Comparison of ENCODE assay signal across 8 cellular contexts in genomic region chr6:16238057-16238657, GRCh38. TPM values are rescaled to one million over a fixed set of nuclear protein-coding genes. Genes with fewer than 3 reads are reported as not detected.
A peak's percentile ranks its signal among the peaks of the same experiment; 100 is the strongest.
DNase-seq lines count a peak whose midpoint lies in the region; ATAC-seq and TF ChIP-seq lines count a peak whose summit lies in the region.

Gene GMPR (plus strand): TSS chr6:16238587. CDS start chr6:16238694, 107 bp downstream.

- no peak within 1 kb of the TSS for H3K27ac ChIP-seq in CD4-positive, alpha-beta T cell (ENCODE audit: low read depth, low read length)
- H3K27ac ChIP-seq in IMR-90 (ENCODE audit: insufficient read depth, low read length) (no peak within 1 kb of the TSS; the same call in 1 of the 2 replicates), body of pancreas (peak within 1 kb of the TSS; percentile 45 to 79 (median 68)), iPS-18a (ENCODE audit: low read length) (no peak within 1 kb of the TSS)

- no peaks in the 10 kb centered on the region for H3K9me1 ChIP-seq in IMR-90 (ENCODE audit: insufficient read depth, low read length)

- no peak within 1 kb of the TSS; the same call in 1 of the 2 replicates for H4K5ac ChIP-seq in IMR-90 (ENCODE audit: low read depth, low read length)

- peak within 1 kb of the TSS; percentile 51; the same call in 1 of the 2 replicates for H3K14ac ChIP-seq in IMR-90 (replicated peaks; ENCODE audit: low read depth, low read length)

- H2AK5ac ChIP-seq in IMR-90 (ENCODE audit: low read depth, low read length): peak within 1 kb of the TSS; percentile 8; the same call in 1 of the 2 replicates

- peak within 1 kb of the TSS; percentile 62 for H2BK120ac ChIP-seq in IMR-90 (ENCODE audit: low read depth, low read length)

- POLR2A ChIA-PET in CD4-positive, alpha-beta T cell (lab: Charles Lee): no interaction called here
- POLR2A ChIA-PET in IMR-90 (lab: Charles Lee; ENCODE audit: unreplicated experiment): no interaction called here

- TF ChIP-seq CTCF in CD4-positive, alpha-beta T cell (IDR thresholded peaks at IDR 0.05): no peak
- TF ChIP-seq CTCF in IMR-90 (conservative IDR thresholded peaks at IDR 0.05; ENCODE audit: low read depth, low read length) (no peak), body of pancreas (IDR thresholded peaks at IDR 0.05) (no peak)

- H2BK20ac ChIP-seq in IMR-90 (ENCODE audit: low read depth, low read length): 0 out of 2 replicates have a peak within 1 kb of the TSS, but pooled peaks have one; percentile 4

- H3K18ac ChIP-seq in IMR-90 (ENCODE audit: low read depth, low read length): no peak within 1 kb of the TSS; the same call in 1 of the 2 replicates

- intact Hi-C loops in CD4-positive, alpha-beta T cell (cut with DNase I, micrococcal nuclease): no loop called here
- intact Hi-C loops in IMR-90 (cut with micrococcal nuclease) (no loop called here), body of pancreas (cut with DNase I) (no loop called here)

- H3K79me1 ChIP-seq in IMR-90 (ENCODE audit: low read depth in 1 of 2, low read length in 2 of 2): no peaks in the 10 kb centered on the region

- H3K56ac ChIP-seq in IMR-90 (ENCODE audit: extremely low read depth, insufficient read depth, low read length): peak within 1 kb of the TSS; percentile 8; the same call in 1 of the 2 replicates

- no peaks in the 10 kb centered on the region for H3K36me3 Mint-ChIP-seq in CD4-positive, alpha-beta T cell (ENCODE audit: low read depth)

- H3K36me3 ChIP-seq in IMR-90 (ENCODE audit: control insufficient read depth, insufficient read depth, low read length) (no peaks in the 10 kb centered on the region), body of pancreas (replicated peaks in 1 of 2; ENCODE audit: insufficient read depth in 1 of 2, low read depth in 2 of 2) (no peaks in the 10 kb centered on the region), iPS-18a (ENCODE audit: control insufficient read depth, low read depth, low read length) (no peaks in the 10 kb centered on the region), skeletal muscle satellite cell (ENCODE audit: insufficient read depth, low read length) (no peaks in the 10 kb centered on the region)

- H3K9me3 ChIP-seq in CD4-positive, alpha-beta T cell (ENCODE audit: control insufficient read depth, low read length): no peaks in the 10 kb centered on the region
- H3K9me3 ChIP-seq in IMR-90 (ENCODE audit: control insufficient read depth, insufficient read depth, low read length) (no peaks in the 10 kb centered on the region), body of pancreas (no peaks in the 10 kb centered on the region), iPS-18a (ENCODE audit: control insufficient read depth, low read depth, low read length) (no peaks in the 10 kb centered on the region), skeletal muscle satellite cell (replicated peaks; ENCODE audit: low read length) (no peaks in the 10 kb centered on the region)

- peak within 1 kb of the TSS; percentile 30 for H3K4ac ChIP-seq in IMR-90 (ENCODE audit: low read depth, low read length)

- H3K4me3 ChIP-seq in IMR-90 (ENCODE audit: insufficient read depth, low read depth, low read length) (peak within 1 kb of the TSS; percentile 65), body of pancreas (peak within 1 kb of the TSS; percentile 54 to 59), iPS-18a (ENCODE audit: low read length) (peak within 1 kb of the TSS; percentile 58), skeletal muscle satellite cell (ENCODE audit: low read length) (peak within 1 kb of the TSS; percentile 71)

- dilution Hi-C loops in IMR-90 (cut with HindIII; ENCODE audit: low sequenced_read_pairs, unreplicated experiment): no loop called here

- H3K23ac ChIP-seq in IMR-90 (ENCODE audit: low read depth, low read length): no peak within 1 kb of the TSS

- H4K20me1 ChIP-seq in IMR-90 (ENCODE audit: insufficient read depth, low read length): peaks cover 5% of the 10 kb centered on the region; the same call in 1 of the 2 replicates

- H2BK5ac ChIP-seq in IMR-90 (ENCODE audit: low read depth, low read length, poor library complexity, severe bottlenecking): no peak within 1 kb of the TSS

- WGBS in IMR-90 (ENCODE audit: extremely low coverage in 2 of 2, insufficient read length in 1 of 2), 2 experiments: 0% methylated on average over 10 of the region's 56 CpGs; no CpG with 5 or more reads in 1 of the 2 experiments
- WGBS in body of pancreas, 2 donors: 5 to 22% methylated on average over 12 to 51 of the region's 56 CpGs

- H4K91ac ChIP-seq in IMR-90 (ENCODE audit: insufficient read depth, low read depth, low read length): peak within 1 kb of the TSS; percentile 58

- H2AFZ ChIP-seq in IMR-90 (replicated peaks; ENCODE audit: low read length, poor library complexity): peak within 1 kb of the TSS; percentile 88

- peak within 1 kb of the TSS; percentile 87 for H3K4me2 ChIP-seq in IMR-90 (ENCODE audit: low read depth, low read length)
- H3K4me2 ChIP-seq in skeletal muscle satellite cell (ENCODE audit: low read length): peak within 1 kb of the TSS; percentile 99

- H2AK9ac ChIP-seq in IMR-90 (replicated peaks; ENCODE audit: low read depth, low read length, poor library complexity): peak within 1 kb of the TSS; percentile 82

- H3K4me1 ChIP-seq in IMR-90 (ENCODE audit: control insufficient read depth, insufficient read depth, low read length): peaks cover 9% of the 10 kb centered on the region
- peaks cover 24% of the 10 kb centered on the region for H3K4me1 ChIP-seq in body of pancreas
- peaks cover 3% of the 10 kb centered on the region for H3K4me1 ChIP-seq in iPS-18a (ENCODE audit: control insufficient read depth, low read depth, low read length)
- peaks cover 31% of the 10 kb centered on the region for H3K4me1 ChIP-seq in skeletal muscle satellite cell (ENCODE audit: control insufficient read depth, insufficient read depth, low read length)

- H2BK15ac ChIP-seq in IMR-90 (ENCODE audit: low read depth, low read length): peak within 1 kb of the TSS; percentile 57; the same call in 2 of the 3 replicates

- CTCF ChIA-PET in CD4-positive, alpha-beta T cell (lab: Charles Lee): no interaction called here
- CTCF ChIA-PET in IMR-90 (lab: Yijun Ruan, JAX): interaction anchor here (0.7 kb wide), 2 partner anchors 48 to 652 kb away, joined by 3 to 4 read pairs; no protein-coding TSS in a partner anchor

- peak within 1 kb of the TSS; percentile 18 for H3K27ac Mint-ChIP-seq in CD4-positive, alpha-beta T cell

- H3K9me3 Mint-ChIP-seq in CD4-positive, alpha-beta T cell: no peaks in the 10 kb centered on the region

- peak within 1 kb of the TSS; percentile 93 for H3K4me3 Mint-ChIP-seq in CD4-positive, alpha-beta T cell

- peak; percentile 31 to 76 (median 56) for DNase-seq in CD4-positive, alpha-beta T cell
- DNase-seq in IMR-90 (peak; percentile 39), UCSD-AML1 (lab: John Stamatoyannopoulos, UW; ENCODE audit: unreplicated experiment) (peak; percentile 89), body of pancreas (peak; percentile 79 to 87 (median 80)), T1000 (lab: John Stamatoyannopoulos, UW) (no peak)

- TF ChIP-seq POLR2A in IMR-90 (IDR thresholded peaks at IDR 0.05; ENCODE audit: low read depth, low read length) (no peak), body of pancreas (IDR thresholded peaks at IDR 0.05) (peak in 2 of 3 donors; percentile 10 to 41)

- TF ChIP-seq RAD21 in IMR-90 (IDR thresholded peaks at IDR 0.05; ENCODE audit: low read length): no peak

- no TSS peak for BruUV-seq in IMR-90 (replicated peaks; lab: Mats Ljungman, UMichigan)

- peaks cover 17% of the 10 kb centered on the region for H3K4me1 Mint-ChIP-seq in CD4-positive, alpha-beta T cell (ENCODE audit: low read depth)

- peak; percentile 96 for ATAC-seq in CD4-positive, alpha-beta T cell (ENCODE audit: poor library complexity)
- ATAC-seq in GM19468 (IDR thresholded peaks at IDR 0.05; ENCODE audit: extremely low read depth, unreplicated experiment): peak; percentile 70
- peak; percentile 88 for ATAC-seq in IMR-90 (ENCODE audit: low read depth)
- ATAC-seq in body of pancreas: peak; percentile 83

- in situ Hi-C loops in IMR-90 (cut with MboI; ENCODE audit: low sequenced_read_pairs): no loop called here

- H3K27me3 Mint-ChIP-seq in CD4-positive, alpha-beta T cell: peaks cover 37% of the 10 kb centered on the region

- peaks cover 9% of the 10 kb centered on the region for H3K27me3 ChIP-seq in CD4-positive, alpha-beta T cell (ENCODE audit: control insufficient read depth, insufficient read depth, low read length)
- no peaks in the 10 kb centered on the region for H3K27me3 ChIP-seq in IMR-90 (ENCODE audit: control insufficient read depth, insufficient read depth, low read length)
- H3K27me3 ChIP-seq in body of pancreas: no peaks in the 10 kb centered on the region
- peaks cover 60% of the 10 kb centered on the region for H3K27me3 ChIP-seq in iPS-18a (ENCODE audit: control insufficient read depth, insufficient read depth, low read length)
- peaks cover 9% of the 10 kb centered on the region for H3K27me3 ChIP-seq in skeletal muscle satellite cell (ENCODE audit: control insufficient read depth, insufficient read depth, low read length)

- H3K9ac ChIP-seq in IMR-90 (ENCODE audit: low read depth, low read length) (peak within 1 kb of the TSS; percentile 55), iPS-18a (ENCODE audit: low read length) (no peak within 1 kb of the TSS), skeletal muscle satellite cell (ENCODE audit: low read depth, low read length) (peak within 1 kb of the TSS; percentile 54)

- H4K8ac ChIP-seq in IMR-90 (ENCODE audit: low read depth in 2 of 2, low read length in 2 of 2): peak within 1 kb of the TSS; percentile 25 to 62; a peak in 1 of 4 replicates

TF ChIP-seq in IMR-90, 13 proteins besides CTCF, POLR2A, EP300 and RAD21 (continues in another document):
- TF ChIP-seq MAZ (IDR thresholded peaks at IDR 0.05; ENCODE audit: borderline replicate concordance, low read depth, low read length) (no peak; the same call in 1 of the 2 replicates), RFX5 (IDR thresholded peaks at IDR 0.05; ENCODE audit: low read depth, low read length) (no peak), RCOR1 (IDR thresholded peaks at IDR 0.05; ENCODE audit: insufficient replicate concordance, low read length) (no peak), FOS (IDR thresholded peaks at IDR 0.05; ENCODE audit: low read depth, low read length) (no peak), CHD1 (IDR thresholded peaks at IDR 0.05; ENCODE audit: low read depth, low read length) (no peak)

RNA-seq across cellular contexts. Expression of gene GMPR, which starts in this region (rescaled TPM):
- total RNA-seq in CD4-positive, alpha-beta T cell: under 1 TPM; 0.63 to 0.95 TPM
- 6.3 and 6.7 TPM in 2 replicates for total RNA-seq in IMR-90 (2012; rRNA removed)
- polyA plus RNA-seq in IMR-90 (2012; rRNA removed): 7.0 and 8.6 TPM in 2 replicates
- polyA plus RNA-seq in IMR-90 (2012; cell fraction: cytosol; rRNA removed): 7.0 and 10.0 TPM in 2 replicates
- 3.7 and 5.9 TPM in 2 replicates for polyA plus RNA-seq in IMR-90 (2012; cell fraction: nucleus; rRNA removed; ENCODE audit: low replicate concordance)
- total RNA-seq in body of pancreas: 10 to 100 TPM in 1 of 2 donors, 1 to 10 TPM in 1; 7.9 to 14.0 TPM
- 0.25 and 2.2 TPM in 2 replicates for total RNA-seq in skeletal muscle satellite cell (2012; rRNA removed)

Comparison
In these comparisons a context has a peak if more than half of its experiments do, and no peak if none do; other contexts are left out.
1. Peak in DNase-seq and ATAC-seq in CD4-positive, alpha-beta T cell; RNA of the gene not detected or under 1 TPM.
2. H3K27ac ChIP-seq: peak in body of pancreas (4 of 4); none in CD4-positive, alpha-beta T cell (single experiment), IMR-90 (single experiment) and iPS-18a (single experiment).
3. Peak in every context shown above with its lines, with median percentiles within 50 percentile points of each other: ATAC-seq and H3K4me3 ChIP-seq.